In the genomic region with DNA sequence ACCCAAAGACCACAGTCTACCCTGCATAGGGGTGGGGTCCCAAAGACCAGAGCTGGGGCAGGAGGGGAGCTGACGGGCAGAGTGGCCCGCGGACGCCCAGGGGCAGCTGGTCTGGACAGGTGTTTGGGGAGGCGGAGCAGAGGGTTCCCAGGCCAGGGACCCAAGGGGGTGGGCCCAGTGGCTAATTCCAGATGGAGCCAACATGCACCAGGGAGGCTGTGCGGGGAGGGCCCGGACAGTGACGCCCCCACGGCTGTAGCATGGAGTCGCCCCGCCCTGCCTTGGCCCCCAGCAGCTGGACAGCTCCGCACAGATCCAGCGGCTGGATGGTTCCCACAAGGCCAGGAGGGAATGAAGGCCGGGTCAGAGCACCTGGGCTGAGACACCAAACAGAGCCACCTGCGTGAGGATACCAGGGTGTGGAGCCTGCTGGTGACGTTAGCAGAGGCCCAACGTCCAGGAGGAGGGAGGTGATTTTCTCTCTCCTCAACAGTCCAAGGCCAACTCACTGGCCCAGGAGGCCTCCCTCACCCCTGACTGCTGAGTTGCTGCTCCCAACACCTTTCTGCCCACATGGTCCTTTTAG, we compare ENCODE assay signal across 33 cellular contexts. TPM values are rescaled to one million over a fixed set of nuclear protein-coding genes. Genes with fewer than 3 reads are reported as not detected.
DNase-seq lines count a peak whose midpoint lies in the region; ATAC-seq and TF ChIP-seq lines count a peak whose summit lies in the region.
"Had no signal": no experiment of that assay in that cellular context is flagged by ENCODE, and none has a peak within 500 bp of the region (broad histone marks: within the 10 kb centered on the region; RNA-seq: fewer than 3 reads in every experiment).

No MANE protein-coding gene starts in this region.

- no peaks in the 10 kb centered on the region for H4K20me1 ChIP-seq in BLaER1

- peak overlapping the region; percentile 66 for H3K4ac ChIP-seq in neuronal stem cell (ENCODE audit: low read length)

- peak overlapping the region; percentile 99 for H4K91ac ChIP-seq in neuronal stem cell (ENCODE audit: low read depth, low read length, poor library complexity)

- H3K4me1 ChIP-seq in BLaER1: peaks cover 79% of the 10 kb centered on the region
- H3K4me1 ChIP-seq in colonic mucosa: peaks cover 35% of the 10 kb centered on the region
- peaks cover 18 to 58% of the 10 kb centered on the region in 2 donors for H3K4me1 ChIP-seq in neuronal stem cell (ENCODE audit: control insufficient read depth in 2 of 2, insufficient read depth in 1 of 2, low read depth in 1 of 2, low read length in 2 of 2)

- H2BK5ac ChIP-seq in neuronal stem cell (ENCODE audit: low read length): peak overlapping the region; percentile 71

- H3K14ac ChIP-seq in neuronal stem cell (ENCODE audit: low read length): peak overlapping the region; percentile 21

- H3K18ac ChIP-seq in neuronal stem cell (ENCODE audit: low read length): peak overlapping the region; percentile 90

- no peaks in the 10 kb centered on the region for H3K36me3 ChIP-seq in BLaER1
- H3K36me3 ChIP-seq in colonic mucosa: no peaks in the 10 kb centered on the region
- H3K36me3 ChIP-seq in neuronal stem cell (replicated peaks in 1 of 2; ENCODE audit: control insufficient read depth in 2 of 2, insufficient read depth in 2 of 2, low read length in 2 of 2): no peaks in the 10 kb centered on the region
- H3K36me3 ChIP-seq: ascending aorta, cardiac muscle cell, upper lobe of left lung, WERI-Rb-1 had no signal

- DNase-seq in colonic mucosa (peak; percentile 63), neuronal stem cell (ENCODE audit: low spot score) (no peak), NCI-H748 (lab: John Stamatoyannopoulos, UW; ENCODE audit: unreplicated experiment) (no peak), left ventricle myocardium superior (no peak)
- no peak for DNase-seq in activated CD4-positive, alpha-beta T cell treated with anti-CD3 and anti-CD28 coated beads for 4 hours
- no peak for DNase-seq in activated T-cell treated with anti-CD3 and anti-CD28 coated beads, Interleukin-2, amount 50 U/mL, for 48 hours
- DNase-seq: activated CD4-positive, alpha-beta T cell treated with anti-CD3 and anti-CD28 coated beads, Interleukin-2, amount 10 ng/mL, durations not matched to agents 24 days and 14 days; activated gamma-delta T cell treated with Interleukin-2 at 50 U/mL for 16 hours; activated naive CD8-positive, alpha-beta T cell treated with anti-CD3 and anti-CD28 coated beads, Interleukin-2, amount 10 ng/mL, durations not matched to agents 7 days and 5 days; activated T-cell treated with anti-CD3 and anti-CD28 coated beads, Interleukin-2, amount 50 U/mL, for 1 hour; Calu3; cortex of kidney; effector memory CD8-positive, alpha-beta T cell; H7; hypothalamus; immature natural killer cell; left cardiac atrium; NCI-H1436 treated with DMSO at 0.1 percent for 48 hours; NCI-H2081 treated with DMSO at 0.1 percent for 48 hours; NCI-H226; SIG-M5; stimulated activated CD4-positive, alpha-beta T cell treated with anti-CD3 and anti-CD28 coated beads, Interleukin-15, amount 100 ng/mL, for 24 hours; substantia nigra; T-cell; WERI-Rb-1 had no signal

- WGBS in neuronal stem cell (ENCODE audit: extremely low coverage in 2 of 2, insufficient read length in 2 of 2, insufficient replicate concordance in 1 of 2), 2 donors: no CpG with 5 or more reads among the region's 17 CpGs

- peak overlapping the region; percentile 98 for H2BK15ac ChIP-seq in neuronal stem cell (ENCODE audit: low read length)

- intact Hi-C loops in colonic mucosa (cut with DNase I): no loop called here
- intact Hi-C loops in left ventricle myocardium superior (cut with micrococcal nuclease): no loop called here

- H4K8ac ChIP-seq in neuronal stem cell (ENCODE audit: low read depth, low read length): no peak overlapping the region

- H2BK120ac ChIP-seq in neuronal stem cell (ENCODE audit: low read depth, low read length): no peak overlapping the region

- H3K27me3 ChIP-seq in BLaER1 (no peaks in the 10 kb centered on the region), colonic mucosa (no peaks in the 10 kb centered on the region), neuronal stem cell (ENCODE audit: control insufficient read depth in 3 of 3, insufficient read depth in 3 of 3, low read depth in 1 of 3, low read length in 3 of 3) (no peaks in the 10 kb centered on the region)
- H3K27me3 ChIP-seq: ascending aorta, cardiac muscle cell, upper lobe of left lung had no signal

- H3K4me2 ChIP-seq in BLaER1 (peak overlapping the region; percentile 58), neuronal stem cell (ENCODE audit: insufficient read depth, low read length, poor library complexity, severe bottlenecking) (no peak overlapping the region)

- peak overlapping the region; percentile 94 for H2BK12ac ChIP-seq in neuronal stem cell (ENCODE audit: low read length)

- H3K9ac ChIP-seq in BLaER1: 0 out of 2 replicates have a peak overlapping the region, but pooled peaks have one; percentile 50
- peak overlapping the region in 1 of 2 donors; percentile 39 for H3K9ac ChIP-seq in colonic mucosa (ENCODE audit: low read depth in 2 of 2, low read length in 2 of 2)
- H3K9ac ChIP-seq in neuronal stem cell (ENCODE audit: low read depth, low read length, poor library complexity): no peak overlapping the region

- TF ChIP-seq EP300 in Ishikawa (IDR thresholded peaks at IDR 0.05; ENCODE audit: borderline replicate concordance): no peak

- no peak for TF ChIP-seq RAD21 in Ishikawa (IDR thresholded peaks at IDR 0.05; ENCODE audit: low read depth)

- TF ChIP-seq CTCF in colonic mucosa (IDR thresholded peaks at IDR 0.05): no peak

- H3K4me3 ChIP-seq in BLaER1: no peak overlapping the region
- no peak overlapping the region for H3K4me3 ChIP-seq in colonic mucosa
- H3K4me3 ChIP-seq in neuronal stem cell (ENCODE audit: low read length in 2 of 2): no peak overlapping the region
- H3K4me3 ChIP-seq: ascending aorta, cardiac muscle cell, upper lobe of left lung had no signal

- H2AK5ac ChIP-seq in neuronal stem cell (ENCODE audit: low read depth, low read length): peak overlapping the region; percentile 99

- H3K79me1 ChIP-seq in neuronal stem cell (ENCODE audit: low read depth, low read length): no peaks in the 10 kb centered on the region

- H3K23ac ChIP-seq in neuronal stem cell (ENCODE audit: low read depth, low read length, poor library complexity): peak overlapping the region; percentile 55

- peak overlapping the region; percentile 46; the same call in 1 of the 2 replicates for H3K27ac ChIP-seq in BLaER1
- no peak overlapping the region for H3K27ac ChIP-seq in colonic mucosa
- no peak overlapping the region for H3K27ac ChIP-seq in neuronal stem cell (replicated peaks; ENCODE audit: low read length)
- H3K27ac ChIP-seq: cardiac muscle cell, WERI-Rb-1 had no signal

- no peak overlapping the region for H2AFZ ChIP-seq in neuronal stem cell (ENCODE audit: low read length)

- no peak for ATAC-seq in left ventricle myocardium superior
- ATAC-seq: effector memory CD8-positive, alpha-beta T cell; left cardiac atrium; Panc1; sciatic nerve; stimulated activated effector memory CD8-positive, alpha-beta T cell treated with anti-CD3 and anti-CD28 coated beads, Interleukin-12 subunit alpha, Interleukin-12 subunit beta, amount 100 ng/mL, for 72 hours; T-cell had no signal

- H3K9me3 ChIP-seq in BLaER1 (no peaks in the 10 kb centered on the region), colonic mucosa (no peaks in the 10 kb centered on the region), neuronal stem cell (replicated peaks in 1 of 2; ENCODE audit: control insufficient read depth in 2 of 2, insufficient read depth in 1 of 2, low read depth in 1 of 2, low read length in 2 of 2) (no peaks in the 10 kb centered on the region)
- H3K9me3 ChIP-seq: ascending aorta, upper lobe of left lung had no signal

TF ChIP-seq in Ishikawa, 13 proteins besides CTCF, POLR2A, EP300 and RAD21:
- peak; percentile 77 for TF ChIP-seq REST (IDR thresholded peaks at IDR 0.05; ENCODE audit: low read depth)
- TF ChIP-seq, protein P1, sequence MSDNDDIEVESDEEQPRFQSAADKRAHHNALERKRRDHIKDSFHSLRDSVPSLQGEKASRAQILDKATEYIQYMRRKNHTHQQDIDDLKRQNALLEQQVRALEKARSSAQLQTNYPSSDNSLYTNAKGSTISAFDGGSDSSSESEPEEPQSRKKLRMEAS (IDR thresholded peaks at IDR 0.05): no peak
- no peak for TF ChIP-seq CEBPB (IDR thresholded peaks at IDR 0.05)
- no peak for TF ChIP-seq CREB1 (IDR thresholded peaks at IDR 0.05; ENCODE audit: low read depth)
- no peak for TF ChIP-seq EGR1 (IDR thresholded peaks at IDR 0.05)

RNA-seq across cellular contexts. Expression of gene EGFL7, which starts 55.3 kb away (rescaled TPM):
- total RNA-seq in colonic mucosa (10 to 100 TPM; 17.3 to 28.4 TPM), left ventricle myocardium superior (63.8 TPM)
- polyA plus RNA-seq in neuronal stem cell (2013, experiment 1 of 2): 33.1 TPM
- 32.0 TPM for polyA plus RNA-seq in neuronal stem cell (2013, experiment 2 of 2)
